8 cellular contexts compared by ENCODE assay signal in genomic region chr13:110705826-110706569, GRCh38. TPM values are rescaled to one million over a fixed set of nuclear protein-coding genes. Genes with fewer than 3 reads are reported as not detected.
A peak's percentile ranks its signal among the peaks of the same experiment; 100 is the strongest.
DNase-seq lines count a peak whose midpoint lies in the region; ATAC-seq and TF ChIP-seq lines count a peak whose summit lies in the region.

A gene with protein sequence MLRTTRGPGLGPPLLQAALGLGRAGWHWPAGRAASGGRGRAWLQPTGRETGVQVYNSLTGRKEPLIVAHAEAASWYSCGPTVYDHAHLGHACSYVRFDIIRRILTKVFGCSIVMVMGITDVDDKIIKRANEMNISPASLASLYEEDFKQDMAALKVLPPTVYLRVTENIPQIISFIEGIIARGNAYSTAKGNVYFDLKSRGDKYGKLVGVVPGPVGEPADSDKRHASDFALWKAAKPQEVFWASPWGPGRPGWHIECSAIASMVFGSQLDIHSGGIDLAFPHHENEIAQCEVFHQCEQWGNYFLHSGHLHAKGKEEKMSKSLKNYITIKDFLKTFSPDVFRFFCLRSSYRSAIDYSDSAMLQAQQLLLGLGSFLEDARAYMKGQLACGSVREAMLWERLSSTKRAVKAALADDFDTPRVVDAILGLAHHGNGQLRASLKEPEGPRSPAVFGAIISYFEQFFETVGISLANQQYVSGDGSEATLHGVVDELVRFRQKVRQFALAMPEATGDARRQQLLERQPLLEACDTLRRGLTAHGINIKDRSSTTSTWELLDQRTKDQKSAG (minus strand): TSS chr13:110706116. CDS start chr13:110706093, 23 bp downstream.

- H3K4me1 ChIP-seq in IMR-90 (ENCODE audit: control insufficient read depth, insufficient read depth, low read length) (peaks cover 17% of the 10 kb centered on the region), OCI-LY7 (ENCODE audit: insufficient read depth, low read length, poor library complexity, severe bottlenecking) (peaks cover 63% of the 10 kb centered on the region)

- peaks cover 10% of the 10 kb centered on the region for H3K4me1 Mint-ChIP-seq in endothelial cell (ENCODE audit: unreplicated experiment)

- H3K27me3 Mint-ChIP-seq in endothelial cell (ENCODE audit: unreplicated experiment): peaks cover 10% of the 10 kb centered on the region

- POLR2A ChIA-PET in IMR-90 (lab: Charles Lee; ENCODE audit: unreplicated experiment): no interaction called here
- POLR2A ChIA-PET in OCI-LY7 (lab: Charles Lee): no interaction called here

- no peak within 1 kb of the TSS for H2BK15ac ChIP-seq in IMR-90 (ENCODE audit: low read depth, low read length)

- peak; percentile 71 for TF ChIP-seq POLR2A in IMR-90 (IDR thresholded peaks at IDR 0.05; ENCODE audit: low read depth, low read length)

- DNase-seq in DMS 273 treated with DMSO at 0.1 percent for 48 hours (lab: John Stamatoyannopoulos, UW) (peak; percentile 89), IMR-90 (peak; percentile 91), OCI-LY7 (ENCODE audit: low spot score) (peak; percentile 88), endothelial cell (ENCODE audit: low spot score) (peak; percentile 84), midbrain (lab: John Stamatoyannopoulos, UW) (peak; percentile 92)
- DNase-seq in activated CD8-positive, alpha-beta memory T cell treated with anti-CD3 and anti-CD28 coated beads, Interleukin-2, amount 50 U/mL, for 48 hours: peak; percentile 96
- DNase-seq in stimulated activated CD8-positive, alpha-beta memory T cell treated with anti-CD3 and anti-CD28 coated beads, Interleukin-2, amount 100 ng/mL, for 1 hour (ENCODE audit: low read depth in 2 of 2): peak; percentile 87 to 89

- H2AFZ ChIP-seq in IMR-90 (replicated peaks; ENCODE audit: low read length, poor library complexity) (peak within 1 kb of the TSS; percentile 96), OCI-LY7 (ENCODE audit: low read length) (peak within 1 kb of the TSS; percentile 36; the same call in 1 of the 2 replicates)

- H3K9me1 ChIP-seq in IMR-90 (ENCODE audit: insufficient read depth, low read length): peaks cover 15% of the 10 kb centered on the region

- H3K56ac ChIP-seq in IMR-90 (ENCODE audit: extremely low read depth, insufficient read depth, low read length): peak within 1 kb of the TSS; percentile 27

- no peak for TF ChIP-seq RAD21 in IMR-90 (IDR thresholded peaks at IDR 0.05; ENCODE audit: low read length)

- intact Hi-C loops in IMR-90 (cut with micrococcal nuclease): no loop called here
- intact Hi-C loops in OCI-LY7 (cut with micrococcal nuclease; ENCODE audit: unreplicated experiment): loop anchor here (2.0 kb wide), 1 partner anchor 29 kb away; no protein-coding TSS in a partner anchor

- peak within 1 kb of the TSS; percentile 50; the same call in 1 of the 2 replicates for H4K91ac ChIP-seq in IMR-90 (ENCODE audit: insufficient read depth, low read depth, low read length)

- H4K20me1 ChIP-seq in IMR-90 (ENCODE audit: insufficient read depth, low read length) (peaks cover 13% of the 10 kb centered on the region), OCI-LY7 (ENCODE audit: insufficient read depth, low read length) (no peaks in the 10 kb centered on the region)

- peaks cover 29 to 53% of the 10 kb centered on the region in 2 experiments for H3K79me1 ChIP-seq in IMR-90 (ENCODE audit: low read depth in 1 of 2, low read length in 2 of 2)

- H3K18ac ChIP-seq in IMR-90 (ENCODE audit: low read depth, low read length): peak within 1 kb of the TSS; percentile 66

- H3K9me2 ChIP-seq in OCI-LY7 (ENCODE audit: insufficient read depth, low read length): no peaks in the 10 kb centered on the region

- peak within 1 kb of the TSS; percentile 95 for H2AK9ac ChIP-seq in IMR-90 (replicated peaks; ENCODE audit: low read depth, low read length, poor library complexity)

- TF ChIP-seq CTCF in IMR-90 (conservative IDR thresholded peaks at IDR 0.05; ENCODE audit: low read depth, low read length) (0 out of 2 replicates have a peak, but pooled peaks have one; percentile 15), OCI-LY7 (conservative IDR thresholded peaks at IDR 0.05; ENCODE audit: low read length) (no peak), endothelial cell (IDR thresholded peaks at IDR 0.05; ENCODE audit: unreplicated experiment) (no peak)

- peak within 1 kb of the TSS; percentile 49 for H4K5ac ChIP-seq in IMR-90 (ENCODE audit: low read depth, low read length)

- H3K4me3 Mint-ChIP-seq in endothelial cell (ENCODE audit: unreplicated experiment): peak within 1 kb of the TSS; percentile 95

- H3K9me3 ChIP-seq in IMR-90 (ENCODE audit: control insufficient read depth, insufficient read depth, low read length) (no peaks in the 10 kb centered on the region), OCI-LY7 (ENCODE audit: low read length) (no peaks in the 10 kb centered on the region)

- H2BK120ac ChIP-seq in IMR-90 (ENCODE audit: low read depth, low read length): peak within 1 kb of the TSS; percentile 12; the same call in 1 of the 2 replicates

- peak within 1 kb of the TSS; percentile 85 to 96; a peak in 3 of 4 replicates for H4K8ac ChIP-seq in IMR-90 (ENCODE audit: low read depth in 2 of 2, low read length in 2 of 2)

- H3K27ac ChIP-seq in IMR-90 (ENCODE audit: insufficient read depth, low read length) (peak within 1 kb of the TSS; percentile 78), OCI-LY7 (ENCODE audit: low read depth, low read length, poor library complexity, severe bottlenecking) (peak within 1 kb of the TSS; percentile 53)

- no TSS peak for BruUV-seq in IMR-90 (replicated peaks; lab: Mats Ljungman, UMichigan)
- BruUV-seq in OCI-LY7 (replicated peaks; lab: Mats Ljungman, UMichigan): no TSS peak

- H2BK5ac ChIP-seq in IMR-90 (ENCODE audit: low read depth, low read length, poor library complexity, severe bottlenecking): peak within 1 kb of the TSS; percentile 66

- H3K14ac ChIP-seq in IMR-90 (replicated peaks; ENCODE audit: low read depth, low read length): peak within 1 kb of the TSS; percentile 81

- no peaks in the 10 kb centered on the region for H3K27me3 ChIP-seq in IMR-90 (ENCODE audit: control insufficient read depth, insufficient read depth, low read length)

- H3K36me3 Mint-ChIP-seq in endothelial cell (ENCODE audit: low read depth, unreplicated experiment): peaks cover 11% of the 10 kb centered on the region

- peak within 1 kb of the TSS; percentile 58 for H3K23ac ChIP-seq in IMR-90 (ENCODE audit: low read depth, low read length)

- peak within 1 kb of the TSS; percentile 93 for H3K4me2 ChIP-seq in IMR-90 (ENCODE audit: low read depth, low read length)
- H3K4me2 ChIP-seq in OCI-LY7 (ENCODE audit: low read length): peak within 1 kb of the TSS; percentile 100

- 5% methylated on average over 23 of the region's 80 CpGs; no CpG with 5 or more reads in 1 of the 2 experiments for WGBS in IMR-90 (ENCODE audit: extremely low coverage in 2 of 2, insufficient read length in 1 of 2), 2 experiments

- peak within 1 kb of the TSS; percentile 75 for H3K4ac ChIP-seq in IMR-90 (ENCODE audit: low read depth, low read length)

- H3K4me3 ChIP-seq in IMR-90 (ENCODE audit: insufficient read depth, low read depth, low read length): peak within 1 kb of the TSS; percentile 87
- peak within 1 kb of the TSS; percentile 95 for H3K4me3 ChIP-seq in OCI-LY7 (ENCODE audit: low read depth, low read length, poor library complexity, severe bottlenecking)

- H2BK20ac ChIP-seq in IMR-90 (ENCODE audit: low read depth, low read length): peak within 1 kb of the TSS; percentile 30; the same call in 1 of the 2 replicates

- H3K9me3 Mint-ChIP-seq in endothelial cell (ENCODE audit: unreplicated experiment): no peaks in the 10 kb centered on the region

- in situ Hi-C loops in IMR-90 (cut with MboI; ENCODE audit: low sequenced_read_pairs): no loop called here

- peaks cover 42% of the 10 kb centered on the region for H3K79me2 ChIP-seq in OCI-LY7 (ENCODE audit: insufficient read depth, low read depth, low read length)

- dilution Hi-C loops in IMR-90 (cut with HindIII; ENCODE audit: low sequenced_read_pairs, unreplicated experiment): no loop called here

- H3K27ac Mint-ChIP-seq in endothelial cell (ENCODE audit: unreplicated experiment): peak within 1 kb of the TSS; percentile 70

- H3K9ac ChIP-seq in IMR-90 (ENCODE audit: low read depth, low read length): peak within 1 kb of the TSS; percentile 93

- peaks cover 7% of the 10 kb centered on the region for H3K36me3 ChIP-seq in IMR-90 (ENCODE audit: control insufficient read depth, insufficient read depth, low read length)
- H3K36me3 ChIP-seq in OCI-LY7 (ENCODE audit: insufficient read depth, low read length): peaks cover 32% of the 10 kb centered on the region

- peak; percentile 96 for ATAC-seq in GM21528 (IDR thresholded peaks at IDR 0.05; ENCODE audit: low FRiP score, unreplicated experiment)
- peak; percentile 94 for ATAC-seq in IMR-90 (ENCODE audit: low read depth)

- peak within 1 kb of the TSS; percentile 65 for H2AK5ac ChIP-seq in IMR-90 (ENCODE audit: low read depth, low read length)

- CTCF ChIA-PET in IMR-90 (lab: Yijun Ruan, JAX) (no interaction called here), OCI-LY7 (lab: Charles Lee; ENCODE audit: unreplicated experiment) (no interaction called here)

TF ChIP-seq in IMR-90, 13 proteins besides CTCF, POLR2A, EP300 and RAD21 (continues in another document):
- TF ChIP-seq CHD1 (IDR thresholded peaks at IDR 0.05; ENCODE audit: low read depth, low read length) (no peak), BHLHE40 (IDR thresholded peaks at IDR 0.05; ENCODE audit: low read depth, low read length) (0 out of 2 replicates have a peak, but pooled peaks have one; percentile 7), NFE2L2 (IDR thresholded peaks at IDR 0.05; ENCODE audit: low read depth, low read length) (no peak), MAZ (IDR thresholded peaks at IDR 0.05; ENCODE audit: borderline replicate concordance, low read depth, low read length) (peak; percentile 78; the same call in 1 of the 2 replicates), RCOR1 (IDR thresholded peaks at IDR 0.05; ENCODE audit: insufficient replicate concordance, low read length) (no peak), CEBPB (IDR thresholded peaks at IDR 0.05; ENCODE audit: low read depth, low read length) (no peak)
- TF ChIP-seq, protein P1, sequence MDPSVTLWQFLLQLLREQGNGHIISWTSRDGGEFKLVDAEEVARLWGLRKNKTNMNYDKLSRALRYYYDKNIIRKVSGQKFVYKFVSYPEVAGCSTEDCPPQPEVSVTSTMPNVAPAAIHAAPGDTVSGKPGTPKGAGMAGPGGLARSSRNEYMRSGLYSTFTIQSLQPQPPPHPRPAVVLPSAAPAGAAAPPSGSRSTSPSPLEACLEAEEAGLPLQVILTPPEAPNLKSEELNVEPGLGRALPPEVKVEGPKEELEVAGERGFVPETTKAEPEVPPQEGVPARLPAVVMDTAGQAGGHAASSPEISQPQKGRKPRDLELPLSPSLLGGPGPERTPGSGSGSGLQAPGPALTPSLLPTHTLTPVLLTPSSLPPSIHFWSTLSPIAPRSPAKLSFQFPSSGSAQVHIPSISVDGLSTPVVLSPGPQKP (IDR thresholded peaks at IDR 0.05; ENCODE audit: borderline replicate concordance, low read depth, low read length): no peak

RNA-seq across cellular contexts. Expression of the gene that starts here (rescaled TPM):
- 71.4 and 76.2 TPM in 2 replicates for total RNA-seq in IMR-90 (2012; rRNA removed)
- 75.1 and 76.4 TPM in 2 replicates for polyA plus RNA-seq in IMR-90 (2012; rRNA removed)
- polyA plus RNA-seq in IMR-90 (2012; cell fraction: cytosol; rRNA removed): 40.3 and 63.1 TPM in 2 replicates
- 266 and 332 TPM in 2 replicates for polyA plus RNA-seq in IMR-90 (2012; cell fraction: nucleus; rRNA removed; ENCODE audit: low replicate concordance)
- 45.0 and 50.9 TPM in 2 replicates for total RNA-seq in OCI-LY7 (2014; rRNA removed; shearing (Covaris generic))
- total RNA-seq in OCI-LY7 (2022): 47.3 and 48.3 TPM in 2 replicates
- 36.0 TPM for total RNA-seq in endothelial cell (ENCODE audit: unreplicated experiment)

Comparison
In these comparisons a context has a peak if more than half of its experiments do, and no peak if none do; other contexts are left out.
1. Peak in every context shown above with its lines: DNase-seq, ATAC-seq, H3K4me3 ChIP-seq and H3K27ac ChIP-seq.